ENCODE assay signal across 1 cellular context in genomic region chr13:46749951-46750350, GRCh38.
TF ChIP-seq lines count a peak whose summit lies in the region.

No MANE protein-coding gene starts in this region.

TF ChIP-seq in IMR-90, 13 proteins besides CTCF, POLR2A, EP300 and RAD21:
- TF ChIP-seq CEBPB (IDR thresholded peaks at IDR 0.05; ENCODE audit: low read depth, low read length) (no peak), SMC3 (IDR thresholded peaks at IDR 0.05; ENCODE audit: low read depth, low read length) (no peak), RFX5 (IDR thresholded peaks at IDR 0.05; ENCODE audit: low read depth, low read length) (no peak), MAFK (IDR thresholded peaks at IDR 0.05; ENCODE audit: low read depth, low read length) (no peak), FOS (IDR thresholded peaks at IDR 0.05; ENCODE audit: low read depth, low read length) (no peak), MXI1 (IDR thresholded peaks at IDR 0.05; ENCODE audit: borderline replicate concordance, low read depth, low read length) (no peak), ELK1 (IDR thresholded peaks at IDR 0.05; ENCODE audit: borderline replicate concordance, low read depth, low read length) (no peak), CHD1 (IDR thresholded peaks at IDR 0.05; ENCODE audit: low read depth, low read length) (no peak), BHLHE40 (IDR thresholded peaks at IDR 0.05; ENCODE audit: low read depth, low read length) (no peak), NFE2L2 (IDR thresholded peaks at IDR 0.05; ENCODE audit: low read depth, low read length) (no peak), MAZ (IDR thresholded peaks at IDR 0.05; ENCODE audit: borderline replicate concordance, low read depth, low read length) (no peak), RCOR1 (IDR thresholded peaks at IDR 0.05; ENCODE audit: insufficient replicate concordance, low read length) (no peak)
- TF ChIP-seq, protein P1, sequence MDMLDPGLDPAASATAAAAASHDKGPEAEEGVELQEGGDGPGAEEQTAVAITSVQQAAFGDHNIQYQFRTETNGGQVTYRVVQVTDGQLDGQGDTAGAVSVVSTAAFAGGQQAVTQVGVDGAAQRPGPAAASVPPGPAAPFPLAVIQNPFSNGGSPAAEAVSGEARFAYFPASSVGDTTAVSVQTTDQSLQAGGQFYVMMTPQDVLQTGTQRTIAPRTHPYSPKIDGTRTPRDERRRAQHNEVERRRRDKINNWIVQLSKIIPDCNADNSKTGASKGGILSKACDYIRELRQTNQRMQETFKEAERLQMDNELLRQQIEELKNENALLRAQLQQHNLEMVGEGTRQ (IDR thresholded peaks at IDR 0.05; ENCODE audit: low read depth, low read length), result no peak
